8 cellular contexts compared by ENCODE assay signal in genomic region chr17:45162022-45162687, GRCh38. TPM values are rescaled to one million over a fixed set of nuclear protein-coding genes. Genes with fewer than 3 reads are reported as not detected.
DNase-seq lines count a peak whose midpoint lies in the region; ATAC-seq, FAIRE-seq and TF ChIP-seq lines count a peak whose summit lies in the region.

No MANE protein-coding gene starts in this region.

- H3K36me3 ChIP-seq in K562 (ENCODE audit: control insufficient read depth, insufficient read depth, low read length) = peaks cover 5% of the 10 kb centered on the region; the same call in 2 of the 3 replicates
- H3K36me3 ChIP-seq in thoracic aorta = no peaks in the 10 kb centered on the region

- TF ChIP-seq CTCF in K562 (IDR thresholded peaks at IDR 0.05 in 2 of 3, conservative IDR thresholded peaks at IDR 0.05 in 1 of 3; ENCODE audit: insufficient read depth in 2 of 3, low read depth in 1 of 3, low read length in 3 of 3) (no peak), thoracic aorta (IDR thresholded peaks at IDR 0.05) (no peak)

- POLR2A ChIA-PET in K562 (lab: Yijun Ruan, JAX) = interaction anchor here (0.6 to 9.6 kb wide), 14 partner anchors 8 to 245 kb away, joined by 3 to 497 read pairs (median 6); partner anchors contain the start of genes ACBD4, HEXIM1 and NMT1

- H3K27ac Mint-ChIP-seq in T-helper 2 cell treated with Interferon-gamma antibody and Interleukin-4, amounts not matched to agents 5 μg/mL and 100 μg/mL, for 36 hours = peak overlapping the region; percentile 97

- 45% methylated on average over 9 of the region's 9 CpGs for WGBS in K562 (ENCODE audit: insufficient coverage, low coverage, missing lambda C conversion rate)

- no peak for TF ChIP-seq RAD21 in K562 (CRISPR knock-in tag; conservative IDR thresholded peaks at IDR 0.05 in 1 of 2, IDR thresholded peaks at IDR 0.05 in 1 of 2)

- no peaks in the 10 kb centered on the region for H3K27me3 ChIP-seq in K562 (ENCODE audit: control insufficient read depth in 2 of 2, insufficient read depth in 2 of 2, low read length in 2 of 2)
- no peaks in the 10 kb centered on the region for H3K27me3 ChIP-seq in thoracic aorta (replicated peaks; ENCODE audit: insufficient read depth)

- H3K27me3 Mint-ChIP-seq in T-helper 2 cell treated with Interferon-gamma antibody and Interleukin-4, amounts not matched to agents 5 μg/mL and 100 μg/mL, for 36 hours (ENCODE audit: low read depth) = no peaks in the 10 kb centered on the region

- no peaks in the 10 kb centered on the region for H3K9me1 ChIP-seq in K562 (ENCODE audit: control insufficient read depth, insufficient read depth, low read length)

- peaks cover 35% of the 10 kb centered on the region for H3K79me2 ChIP-seq in K562 (ENCODE audit: control insufficient read depth, insufficient read depth, low read length)

- H3K4me1 ChIP-seq in K562 (replicated peaks in 1 of 2; ENCODE audit: control insufficient read depth in 2 of 2, insufficient read depth in 2 of 2, low read length in 2 of 2) (peaks cover 37 to 38% of the 10 kb centered on the region in 2 experiments), thoracic aorta (ENCODE audit: control insufficient read depth in 1 of 2, low read depth in 2 of 2) (peaks cover 29 to 43% of the 10 kb centered on the region in 2 donors)

- FAIRE-seq in K562 (lab: Jason Lieb, UNC) = no peak

- DNase-seq in T-helper 2 cell treated with Interferon-gamma antibody and Interleukin-4, amounts not matched to agents 5 μg/mL and 100 μg/mL, for 36 hours (ENCODE audit: low spot score) = no peak
- DNase-seq in T-helper 2 cell (no peak), K562 (ENCODE audit: extremely low read depth in 1 of 4, low spot score in 3 of 4) (no peak), left colon (peak; percentile 41 to 43), thoracic aorta (ENCODE audit: low spot score) (no peak), NCI-H526 treated with DMSO at 0.1 percent for 48 hours (lab: John Stamatoyannopoulos, UW) (no peak), activated gamma-delta T cell (lab: John Stamatoyannopoulos, UW) (no peak)

- H3K4me2 ChIP-seq in K562 (ENCODE audit: insufficient read depth, low read length) = peak overlapping the region; percentile 83

- no peaks in the 10 kb centered on the region for H4K20me1 ChIP-seq in K562 (replicated peaks; ENCODE audit: control insufficient read depth, insufficient read depth, low read length)

- intact Hi-C loops in K562 (cut with micrococcal nuclease) = no loop called here
- intact Hi-C loops in left colon (cut with DNase I, micrococcal nuclease) = no loop called here

- H3K9me3 Mint-ChIP-seq in T-helper 2 cell treated with Interferon-gamma antibody and Interleukin-4, amounts not matched to agents 5 μg/mL and 100 μg/mL, for 36 hours = no peaks in the 10 kb centered on the region

- H2AFZ ChIP-seq in K562 (ENCODE audit: low read depth, low read length) = peak overlapping the region; percentile 92

- peak overlapping the region; percentile 6 for H3K4me3 ChIP-seq in K562
- peak overlapping the region; percentile 58 for H3K4me3 ChIP-seq in thoracic aorta

- H3K4me3 Mint-ChIP-seq in T-helper 2 cell treated with Interferon-gamma antibody and Interleukin-4, amounts not matched to agents 5 μg/mL and 100 μg/mL, for 36 hours = peak overlapping the region; percentile 98

- peak overlapping the region; percentile 31 to 89 for H3K9ac ChIP-seq in K562 (ENCODE audit: insufficient read depth in 1 of 2, low read depth in 2 of 2, low read length in 2 of 2)

- peaks cover 29% of the 10 kb centered on the region for H3K4me1 Mint-ChIP-seq in T-helper 2 cell treated with Interferon-gamma antibody and Interleukin-4, amounts not matched to agents 5 μg/mL and 100 μg/mL, for 36 hours (ENCODE audit: low read depth)

- no peak for TF ChIP-seq POLR2A in K562 (conservative IDR thresholded peaks at IDR 0.05)

- no peak for ATAC-seq in K562
- no peak for ATAC-seq in left colon
- ATAC-seq in thoracic aorta (ENCODE audit: insufficient number of reproducible peaks, low FRiP score, low read depth) = no peak
- ATAC-seq in GM21786 (IDR thresholded peaks at IDR 0.05; ENCODE audit: unreplicated experiment) = no peak

- H3K27ac ChIP-seq in K562 (ENCODE audit: extremely low read depth, low read depth, low read length) (peak overlapping the region; percentile 33; the same call in 2 of the 3 replicates), thoracic aorta (peak overlapping the region; percentile 57 to 62)

- in situ Hi-C loops in K562 (cut with MboI) = no loop called here

- H3K9me3 ChIP-seq in K562 (replicated peaks; ENCODE audit: control insufficient read depth, insufficient read depth, low read depth, low read length) (no peaks in the 10 kb centered on the region), thoracic aorta (no peaks in the 10 kb centered on the region)

- CTCF ChIA-PET in K562 (lab: Yijun Ruan, JAX; ENCODE audit: low intra/inter-chr PET ratio) = interaction anchor here (1.0 to 3.0 kb wide), 2 partner anchors 27 to 30 kb away, joined by 3 to 19 read pairs; partner anchors contain the start of genes ACBD4 and PLCD3

- H3K36me3 Mint-ChIP-seq in T-helper 2 cell treated with Interferon-gamma antibody and Interleukin-4, amounts not matched to agents 5 μg/mL and 100 μg/mL, for 36 hours (ENCODE audit: low read depth) = peaks cover 23% of the 10 kb centered on the region

- TSS peak; percentile 62 for BruUV-seq in K562 (replicated peaks; lab: Mats Ljungman, UMichigan)

- TF ChIP-seq EP300 in K562 (IDR thresholded peaks at IDR 0.05; ENCODE audit: low read length) = no peak

RNA-seq across cellular contexts. Expression of gene HEXIM2, which starts 0.5 kb away (rescaled TPM):
- total RNA-seq in K562 (2011; cell fraction: chromatin; rRNA removed; ENCODE audit: low replicate concordance) = 1.4 TPM in 1 of 2 replicates, not detected in the other
- 0.83 and 1.2 TPM in 2 replicates for total RNA-seq in K562 (2011; cell fraction: nucleolus; rRNA removed)
- 0.69 and 1.2 TPM in 2 replicates for total RNA-seq in K562 (2011; cell fraction: nucleoplasm; rRNA removed)
- total RNA-seq in K562 (2014; rRNA removed) (2.7 and 3.4 TPM in 2 replicates), K562 (2014; rRNA removed; fragmentation: Illumina TruSeq; extraction: Trizol) (0.29 and 0.69 TPM in 2 replicates), K562 (2015; rRNA removed; fragmentation: Illumina TruSeq; extraction: Trizol) (1.4 and 1.8 TPM in 2 replicates), K562 (2021) (2.0 and 2.1 TPM in 2 replicates), left colon (1 to 10 TPM; 4.7 to 5.2 TPM), thoracic aorta (1 to 10 TPM in 1 of 2 donors, not detected in 1; 1.5 TPM)
- polyA plus RNA-seq in K562 (2011; rRNA removed) (1.1 and 1.6 TPM in 2 replicates), K562 (2014; fragmentation: Illumina TruSeq; extraction: Trizol) (1.1 and 1.9 TPM in 2 replicates), K562 (2014; fragmentation: Nextera tagmentation; extraction: Ambion mirVana) (not detected), K562 (2014; rRNA removed) (0.86 and 1.8 TPM in 2 replicates)
- polyA plus RNA-seq in K562 (2011; cell fraction: cytosol; rRNA removed) = 1.7 and 2.5 TPM in 2 replicates
- polyA plus RNA-seq in K562 (2011; cell fraction: nucleus; rRNA removed) = 0.98 and 1.1 TPM in 2 replicates
- 2.3 and 2.8 TPM in 2 replicates for polyA plus RNA-seq in K562 (2012)
- 0.46 and 0.72 TPM in 2 replicates for polyA minus RNA-seq in K562 (2011; rRNA and poly(A)+ RNA removed)
- not detected in 2 replicates for polyA minus RNA-seq in K562 (2011; cell fraction: cytosol; rRNA and poly(A)+ RNA removed)
- polyA minus RNA-seq in K562 (2011; cell fraction: nucleus; rRNA and poly(A)+ RNA removed) = 0.54 and 1.3 TPM in 2 replicates

RNA-seq across cellular contexts. Expression of gene HEXIM1, which starts 13.9 kb away (rescaled TPM):
- total RNA-seq in K562 (2011; cell fraction: chromatin; rRNA removed; ENCODE audit: low replicate concordance) = 13.2 and 13.4 TPM in 2 replicates
- total RNA-seq in K562 (2011; cell fraction: nucleolus; rRNA removed) = 10.9 and 13.0 TPM in 2 replicates
- total RNA-seq in K562 (2011; cell fraction: nucleoplasm; rRNA removed) = 15.3 and 17.7 TPM in 2 replicates
- total RNA-seq in K562 (2014; rRNA removed) (18.5 and 18.8 TPM in 2 replicates), K562 (2014; rRNA removed; fragmentation: Illumina TruSeq; extraction: Trizol) (4.0 and 4.2 TPM in 2 replicates), K562 (2015; rRNA removed; fragmentation: Illumina TruSeq; extraction: Trizol) (6.6 and 7.3 TPM in 2 replicates), K562 (2021) (21.4 and 28.3 TPM in 2 replicates), left colon (10 to 100 TPM; 36.1 to 46.7 TPM), thoracic aorta (10 to 100 TPM; 34.9 to 89.1 TPM)
- polyA plus RNA-seq in K562 (2011; rRNA removed) (7.9 and 9.1 TPM in 2 replicates), K562 (2014; fragmentation: Illumina TruSeq; extraction: Trizol) (20.9 and 27.2 TPM in 2 replicates), K562 (2014; fragmentation: Nextera tagmentation; extraction: Ambion mirVana) (1 to 10 TPM; 1.4 to 1.6 TPM), K562 (2014; rRNA removed) (24.4 and 26.2 TPM in 2 replicates)
- polyA plus RNA-seq in K562 (2011; cell fraction: cytosol; rRNA removed) = 8.8 and 11.7 TPM in 2 replicates
- 7.8 and 10.5 TPM in 2 replicates for polyA plus RNA-seq in K562 (2011; cell fraction: nucleus; rRNA removed)
- 18.0 and 23.2 TPM in 2 replicates for polyA plus RNA-seq in K562 (2012)
- 3.2 and 4.6 TPM in 2 replicates for polyA minus RNA-seq in K562 (2011; rRNA and poly(A)+ RNA removed)
- polyA minus RNA-seq in K562 (2011; cell fraction: cytosol; rRNA and poly(A)+ RNA removed) = 5.6 and 6.3 TPM in 2 replicates
- polyA minus RNA-seq in K562 (2011; cell fraction: nucleus; rRNA and poly(A)+ RNA removed) = 3.8 and 7.1 TPM in 2 replicates

RNA-seq across cellular contexts. Expression of gene ACBD4, which starts 26.7 kb away (rescaled TPM):
- 14.7 and 39.0 TPM in 2 replicates for total RNA-seq in K562 (2011; cell fraction: chromatin; rRNA removed; ENCODE audit: low replicate concordance)
- total RNA-seq in K562 (2011; cell fraction: nucleolus; rRNA removed) = 32.7 and 33.0 TPM in 2 replicates
- 14.5 and 17.5 TPM in 2 replicates for total RNA-seq in K562 (2011; cell fraction: nucleoplasm; rRNA removed)
- total RNA-seq in K562 (2014; rRNA removed) (5.5 and 6.3 TPM in 2 replicates), K562 (2014; rRNA removed; fragmentation: Illumina TruSeq; extraction: Trizol) (1.6 and 2.1 TPM in 2 replicates), K562 (2015; rRNA removed; fragmentation: Illumina TruSeq; extraction: Trizol) (2.0 and 2.1 TPM in 2 replicates), K562 (2021) (4.7 and 5.7 TPM in 2 replicates), left colon (10 to 100 TPM; 22.3 to 22.6 TPM), thoracic aorta (10 to 100 TPM; 21.5 to 27.9 TPM)
- polyA plus RNA-seq in K562 (2011; rRNA removed) (6.9 and 9.1 TPM in 2 replicates), K562 (2014; fragmentation: Illumina TruSeq; extraction: Trizol) (4.6 and 5.4 TPM in 2 replicates), K562 (2014; fragmentation: Nextera tagmentation; extraction: Ambion mirVana) (under 1 TPM; 0.14 to 0.15 TPM), K562 (2014; rRNA removed) (5.6 and 7.0 TPM in 2 replicates)
- 4.9 and 7.5 TPM in 2 replicates for polyA plus RNA-seq in K562 (2011; cell fraction: cytosol; rRNA removed)
- 24.3 and 48.8 TPM in 2 replicates for polyA plus RNA-seq in K562 (2011; cell fraction: nucleus; rRNA removed)
- 6.1 and 12.0 TPM in 2 replicates for polyA plus RNA-seq in K562 (2012)
- polyA minus RNA-seq in K562 (2011; rRNA and poly(A)+ RNA removed) = 1.8 and 2.6 TPM in 2 replicates
- 3.7 and 4.4 TPM in 2 replicates for polyA minus RNA-seq in K562 (2011; cell fraction: cytosol; rRNA and poly(A)+ RNA removed)
- 17.5 and 22.5 TPM in 2 replicates for polyA minus RNA-seq in K562 (2011; cell fraction: nucleus; rRNA and poly(A)+ RNA removed)

RNA-seq across cellular contexts. Expression of gene PLCD3, which starts 29.8 kb away (rescaled TPM):
- 4.5 and 16.3 TPM in 2 replicates for total RNA-seq in K562 (2011; cell fraction: chromatin; rRNA removed; ENCODE audit: low replicate concordance)
- total RNA-seq in K562 (2011; cell fraction: nucleolus; rRNA removed) = 10.4 and 13.0 TPM in 2 replicates
- total RNA-seq in K562 (2011; cell fraction: nucleoplasm; rRNA removed) = 4.2 and 4.8 TPM in 2 replicates
- total RNA-seq in K562 (2014; rRNA removed) = 7.5 and 8.8 TPM in 2 replicates
- total RNA-seq in K562 (2014; rRNA removed; fragmentation: Illumina TruSeq; extraction: Trizol) = 2.4 and 2.5 TPM in 2 replicates
- total RNA-seq in K562 (2015; rRNA removed; fragmentation: Illumina TruSeq; extraction: Trizol) = 4.0 and 4.6 TPM in 2 replicates
- total RNA-seq in K562 (2021) = 22.6 and 22.9 TPM in 2 replicates
- 8.1 and 16.5 TPM in 2 replicates for polyA plus RNA-seq in K562 (2011; rRNA removed)
- 15.2 and 44.8 TPM in 2 replicates for polyA plus RNA-seq in K562 (2011; cell fraction: cytosol; rRNA removed)
- polyA plus RNA-seq in K562 (2011; cell fraction: nucleus; rRNA removed) = 10.0 and 23.0 TPM in 2 replicates
- polyA plus RNA-seq in K562 (2012) = 13.0 and 13.6 TPM in 2 replicates
- polyA plus RNA-seq in K562 (2014; fragmentation: Illumina TruSeq; extraction: Trizol) = 10.5 and 14.7 TPM in 2 replicates
- under 1 TPM; 0.20 to 0.27 TPM for polyA plus RNA-seq in K562 (2014; fragmentation: Nextera tagmentation; extraction: Ambion mirVana)
- 8.2 and 15.7 TPM in 2 replicates for polyA plus RNA-seq in K562 (2014; rRNA removed)
- polyA minus RNA-seq in K562 (2011; rRNA and poly(A)+ RNA removed) = 1.6 and 13.2 TPM in 2 replicates
- 17.4 and 18.3 TPM in 2 replicates for polyA minus RNA-seq in K562 (2011; cell fraction: cytosol; rRNA and poly(A)+ RNA removed)
- 3.4 and 8.9 TPM in 2 replicates for polyA minus RNA-seq in K562 (2011; cell fraction: nucleus; rRNA and poly(A)+ RNA removed)
- 100 to 1,000 TPM; 335 to 566 TPM for total RNA-seq in left colon
- 100 to 1,000 TPM in 1 of 2 donors, 10 to 100 TPM in 1; 79.3 to 116 TPM for total RNA-seq in thoracic aorta

RNA-seq across cellular contexts. Expression of gene FMNL1, which starts 59.5 kb away (rescaled TPM):
- 52.9 and 134 TPM in 2 replicates for total RNA-seq in K562 (2011; cell fraction: chromatin; rRNA removed; ENCODE audit: low replicate concordance)
- total RNA-seq in K562 (2011; cell fraction: nucleolus; rRNA removed) = 50.8 and 62.5 TPM in 2 replicates
- total RNA-seq in K562 (2011; cell fraction: nucleoplasm; rRNA removed) = 48.8 and 58.4 TPM in 2 replicates
- 6.9 and 10.1 TPM in 2 replicates for total RNA-seq in K562 (2014; rRNA removed)
- total RNA-seq in K562 (2014; rRNA removed; fragmentation: Illumina TruSeq; extraction: Trizol) = 5.7 and 5.8 TPM in 2 replicates
- 8.3 and 10.7 TPM in 2 replicates for total RNA-seq in K562 (2015; rRNA removed; fragmentation: Illumina TruSeq; extraction: Trizol)
- total RNA-seq in K562 (2021) = 32.1 and 36.6 TPM in 2 replicates
- polyA plus RNA-seq in K562 (2011; rRNA removed) = 7.7 TPM in 2 replicates
- 6.3 and 8.7 TPM in 2 replicates for polyA plus RNA-seq in K562 (2011; cell fraction: cytosol; rRNA removed)
- polyA plus RNA-seq in K562 (2011; cell fraction: nucleus; rRNA removed) = 57.8 and 61.3 TPM in 2 replicates
- 40.6 and 95.2 TPM in 2 replicates for polyA plus RNA-seq in K562 (2012)
- polyA plus RNA-seq in K562 (2014; fragmentation: Illumina TruSeq; extraction: Trizol) = 24.1 and 31.8 TPM in 2 replicates
- polyA plus RNA-seq in K562 (2014; fragmentation: Nextera tagmentation; extraction: Ambion mirVana) = 1 to 10 TPM in 1 of 2 experiments, under 1 TPM in 1; 0.70 to 1.3 TPM
- polyA plus RNA-seq in K562 (2014; rRNA removed) = 16.6 and 16.9 TPM in 2 replicates
- polyA minus RNA-seq in K562 (2011; rRNA and poly(A)+ RNA removed) = 3.6 and 10.5 TPM in 2 replicates
- polyA minus RNA-seq in K562 (2011; cell fraction: cytosol; rRNA and poly(A)+ RNA removed) = 19.9 and 27.9 TPM in 2 replicates
- polyA minus RNA-seq in K562 (2011; cell fraction: nucleus; rRNA and poly(A)+ RNA removed) = 14.5 and 19.8 TPM in 2 replicates
- total RNA-seq in left colon = 10 to 100 TPM in 1 of 2 donors, 1 to 10 TPM in 1; 5.4 to 12.2 TPM
- 10 to 100 TPM; 31.4 to 37.2 TPM for total RNA-seq in thoracic aorta

Comparison
In these comparisons a context has a peak if more than half of its experiments do, and no peak if none do; other contexts are left out.
1. DNase-seq: peak in left colon (2 of 2); none in T-helper 2 cell treated with Interferon-gamma antibody and Interleukin-4, amounts not matched to agents 5 μg/mL and 100 μg/mL, for 36 hours (single experiment), T-helper 2 cell (0 of 5), K562 (0 of 4), thoracic aorta (single experiment), NCI-H526 treated with DMSO at 0.1 percent for 48 hours (single experiment) and activated gamma-delta T cell (single experiment).